ENCODE assay signal across 8 cellular contexts in genomic region chr7:149772236-149772820, GRCh38. TPM values are rescaled to one million over a fixed set of nuclear protein-coding genes. Genes with fewer than 3 reads are reported as not detected.
DNase-seq lines count a peak whose midpoint lies in the region; ATAC-seq and TF ChIP-seq lines count a peak whose summit lies in the region.

No MANE protein-coding gene starts in this region.

- CTCF ChIA-PET in activated CD8-positive, alpha-beta T cell treated with anti-CD3 and anti-CD28 coated beads, Interleukin-2, amount 10 ng/mL, durations not matched to agents 7 days and 5 days (lab: Charles Lee) = interaction anchor here (0.9 to 1.1 kb wide), 2 partner anchors 30 to 110 kb away, joined by 3 read pairs; no protein-coding TSS in a partner anchor

- H3K9me3 Mint-ChIP-seq in activated CD8-positive, alpha-beta T cell treated with anti-CD3 and anti-CD28 coated beads, Interleukin-2, amount 10 ng/mL, durations not matched to agents 7 days and 5 days (ENCODE audit: insufficient read depth) = no peaks in the 10 kb centered on the region

- H3K27ac ChIP-seq in gastrocnemius medialis = peak overlapping the region in 3 of 4 donors; percentile 47 to 67 (median 55)

- in situ Hi-C loops in gastrocnemius medialis (cut with MboI; ENCODE audit: low sequenced_read_pairs in 4 of 4) = no loop called here

- H3K27me3 ChIP-seq in gastrocnemius medialis = peaks cover 4 to 9% (median 4%) of the 10 kb centered on the region in 3 donors

- H3K27ac Mint-ChIP-seq in activated CD8-positive, alpha-beta T cell treated with anti-CD3 and anti-CD28 coated beads, Interleukin-2, amount 10 ng/mL, durations not matched to agents 7 days and 5 days = no peak overlapping the region

- H3K27me3 Mint-ChIP-seq in activated CD8-positive, alpha-beta T cell treated with anti-CD3 and anti-CD28 coated beads, Interleukin-2, amount 10 ng/mL, durations not matched to agents 7 days and 5 days (ENCODE audit: low read depth) = peaks cover 26% of the 10 kb centered on the region

- TF ChIP-seq POLR2A in gastrocnemius medialis (IDR thresholded peaks at IDR 0.05) = no peak

- no peak for TF ChIP-seq CTCF in gastrocnemius medialis (IDR thresholded peaks at IDR 0.05 in 4 of 5, conservative IDR thresholded peaks at IDR 0.05 in 1 of 5)

- peak overlapping the region; percentile 71 to 83 (median 74) for H3K4me3 ChIP-seq in gastrocnemius medialis

- peaks cover 1% of the 10 kb centered on the region for H3K4me1 Mint-ChIP-seq in activated CD8-positive, alpha-beta T cell treated with anti-CD3 and anti-CD28 coated beads, Interleukin-2, amount 10 ng/mL, durations not matched to agents 7 days and 5 days (ENCODE audit: low read depth)

- no peak for ATAC-seq in activated CD8-positive, alpha-beta T cell treated with anti-CD3 and anti-CD28 coated beads, Interleukin-2, amount 10 ng/mL, durations not matched to agents 7 days and 5 days
- ATAC-seq in left ventricle myocardium superior = peak; percentile 20
- ATAC-seq in gastrocnemius medialis = no peak

- no peaks in the 10 kb centered on the region for H3K9me3 ChIP-seq in gastrocnemius medialis

- peak overlapping the region; percentile 57 for H3K4me3 Mint-ChIP-seq in activated CD8-positive, alpha-beta T cell treated with anti-CD3 and anti-CD28 coated beads, Interleukin-2, amount 10 ng/mL, durations not matched to agents 7 days and 5 days

- DNase-seq in stimulated activated CD4-positive, alpha-beta T cell treated with anti-CD3 and anti-CD28 coated beads, Interleukin-12 subunit alpha, Interleukin-12 subunit beta, amount 100 ng/mL, for 4 hours = peak; percentile 15
- DNase-seq in stimulated activated CD4-positive, alpha-beta T cell treated with anti-CD3 and anti-CD28 coated beads, Interleukin-15, amount 100 ng/mL, for 24 hours = no peak
- no peak for DNase-seq in activated CD8-positive, alpha-beta T cell treated with anti-CD3 and anti-CD28 coated beads, Interleukin-2, amount 10 ng/mL, durations not matched to agents 7 days and 5 days
- peak; percentile 74 for DNase-seq in left ventricle myocardium superior
- DNase-seq in gastrocnemius medialis = no peak
- DNase-seq in cortex of kidney (lab: John Stamatoyannopoulos, UW) = no peak
- no peak for DNase-seq in ureter (ENCODE audit: low spot score)
- no peak for DNase-seq in COLO829 (ENCODE audit: low spot score)

- intact Hi-C loops in left ventricle myocardium superior (cut with micrococcal nuclease) (no loop called here), gastrocnemius medialis (cut with DNase I; ENCODE audit: low total_unique reads) (loop anchor here (1.0 to 5.0 kb wide), 2 partner anchors 58 to 105 kb away; a partner anchor contains a TSS)

- peaks cover 5 to 23% of the 10 kb centered on the region in 2 donors for H3K4me1 ChIP-seq in gastrocnemius medialis

- POLR2A ChIA-PET in activated CD8-positive, alpha-beta T cell treated with anti-CD3 and anti-CD28 coated beads, Interleukin-2, amount 10 ng/mL, durations not matched to agents 7 days and 5 days (lab: Charles Lee) = interaction anchor here (0.6 to 0.7 kb wide), 2 partner anchors 478 to 1031 kb away, joined by 3 read pairs; no protein-coding TSS in a partner anchor

- no peaks in the 10 kb centered on the region for H3K36me3 ChIP-seq in gastrocnemius medialis

- no peaks in the 10 kb centered on the region for H3K36me3 Mint-ChIP-seq in activated CD8-positive, alpha-beta T cell treated with anti-CD3 and anti-CD28 coated beads, Interleukin-2, amount 10 ng/mL, durations not matched to agents 7 days and 5 days (ENCODE audit: low read depth)

RNA-seq across cellular contexts. Expression of gene ZNF467, which starts 1.1 kb away (rescaled TPM):
- total RNA-seq in activated CD8-positive, alpha-beta T cell treated with anti-CD3 and anti-CD28 coated beads, Interleukin-2, amount 10 ng/mL, durations not matched to agents 7 days and 5 days = under 1 TPM; 0.08 to 0.11 TPM
- total RNA-seq in left ventricle myocardium superior (7.8 TPM), gastrocnemius medialis (1 to 10 TPM in 2 of 4 donors, under 1 TPM in 2; 0.15 to 1.8 (median 0.95) TPM), ureter (9.7 TPM)

Comparison
In these comparisons a context has a peak if more than half of its experiments do, and no peak if none do; other contexts are left out.
1. DNase-seq: peak in stimulated activated CD4-positive, alpha-beta T cell treated with anti-CD3 and anti-CD28 coated beads, Interleukin-12 subunit alpha, Interleukin-12 subunit beta, amount 100 ng/mL, for 4 hours (single experiment) and left ventricle myocardium superior (single experiment); none in stimulated activated CD4-positive, alpha-beta T cell treated with anti-CD3 and anti-CD28 coated beads, Interleukin-15, amount 100 ng/mL, for 24 hours (single experiment), activated CD8-positive, alpha-beta T cell treated with anti-CD3 and anti-CD28 coated beads, Interleukin-2, amount 10 ng/mL, durations not matched to agents 7 days and 5 days (single experiment), gastrocnemius medialis (0 of 2), cortex of kidney (single experiment), ureter (single experiment) and COLO829 (single experiment).